ENCODE assay signal across 12 cellular contexts in the genomic region with DNA sequence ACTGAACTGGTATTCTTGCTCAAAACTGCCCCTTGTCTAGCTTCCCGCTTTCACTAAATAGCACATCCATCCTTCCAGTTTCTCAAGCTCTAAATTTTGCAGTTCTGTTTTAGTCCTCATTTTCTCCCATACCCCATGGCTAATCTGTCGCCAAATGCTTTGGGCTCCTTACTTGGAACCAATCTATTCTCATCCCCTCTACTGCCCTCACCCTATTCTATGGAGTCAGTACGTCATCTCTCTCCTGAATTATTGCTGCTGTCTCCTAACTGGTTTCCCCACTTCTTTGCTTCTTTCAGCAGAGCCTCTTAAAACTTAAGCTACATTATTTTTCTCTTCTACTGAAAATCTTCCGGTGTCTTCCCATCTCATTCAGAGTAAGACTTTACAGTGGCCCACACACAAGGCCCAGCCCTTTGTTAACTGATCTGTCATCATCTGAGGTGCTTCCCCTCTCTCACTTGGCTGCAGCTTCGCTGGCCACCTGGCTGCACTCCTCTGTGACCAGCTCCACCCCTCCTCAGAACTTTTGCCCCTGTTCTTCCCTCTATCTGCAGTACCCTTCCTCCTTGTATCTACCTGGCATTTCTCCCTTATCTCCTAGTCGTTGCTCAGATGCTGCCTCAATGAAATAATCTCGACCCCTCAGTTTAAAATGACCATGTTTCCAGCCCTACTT. TPM values are rescaled to one million over a fixed set of nuclear protein-coding genes. Genes with fewer than 3 reads are reported as not detected.
A peak's percentile ranks its signal among the peaks of the same experiment; 100 is the strongest.
DNase-seq lines count a peak whose midpoint lies in the region; ATAC-seq and TF ChIP-seq lines count a peak whose summit lies in the region.
"Had no signal": no experiment of that assay in that cellular context is flagged by ENCODE, and none has a peak within 500 bp of the region (broad histone marks: within the 10 kb centered on the region; RNA-seq: fewer than 3 reads in every experiment).

No MANE protein-coding gene starts in this region.

- DNase-seq in Right ventricle myocardium superior (no peak), NCI-H526 treated with DMSO at 0.1 percent for 48 hours (lab: John Stamatoyannopoulos, UW) (no peak)
- DNase-seq in natural killer cell treated with Interleukin-12 subunit alpha and Interleukin-12 subunit beta and Interleukin-15 and Interleukin-18, amount 100 ng/mL, for 72 hours (ENCODE audit: low spot score), result no peak
- DNase-seq in activated CD4-positive, alpha-beta T cell treated with anti-CD3 and anti-CD28 coated beads, Interleukin-2, amount 50 U/mL, for 4 hours, result no peak
- DNase-seq: activated naive CD8-positive, alpha-beta T cell treated with anti-CD3 and anti-CD28 coated beads, Interleukin-2, amount 50 U/mL, for 24 hours; NCI-H2081 treated with DMSO at 0.1 percent for 48 hours; transverse colon had no signal

- peak; percentile 82 for ATAC-seq in GM18499 (IDR thresholded peaks at IDR 0.05; ENCODE audit: insufficient read depth, unreplicated experiment)
- peak; percentile 94 for ATAC-seq in GM21423 (IDR thresholded peaks at IDR 0.05; ENCODE audit: unreplicated experiment)
- peak; percentile 87 for ATAC-seq in HG03039 (IDR thresholded peaks at IDR 0.05; ENCODE audit: unreplicated experiment)
- no peak for ATAC-seq in Right ventricle myocardium superior (ENCODE audit: poor library complexity)
- ATAC-seq in natural killer cell treated with Interleukin-12 subunit alpha and Interleukin-12 subunit beta and Interleukin-15 and Interleukin-18, amount 100 ng/mL, for 72 hours, result no peak
- ATAC-seq: activated naive CD8-positive, alpha-beta T cell treated with anti-CD3 and anti-CD28 coated beads, Interleukin-2, amount 50 U/mL, for 24 hours had no signal

- H3K4me3 Mint-ChIP-seq in brain, result peak overlapping the region in 1 of 5 experiments; percentile 3
- H3K4me3 Mint-ChIP-seq in natural killer cell treated with Interleukin-12 subunit alpha and Interleukin-12 subunit beta and Interleukin-15 and Interleukin-18, amount 100 ng/mL, for 72 hours, result no peak overlapping the region
- H3K4me3 Mint-ChIP-seq: activated naive CD8-positive, alpha-beta T cell treated with anti-CD3 and anti-CD28 coated beads, Interleukin-2, amount 50 U/mL, for 24 hours; CD14-positive monocyte had no signal

- H3K4me1 Mint-ChIP-seq in brain, result peaks cover 68% of the 10 kb centered on the region
- peaks cover 54 to 70% of the 10 kb centered on the region in 2 donors for H3K4me1 Mint-ChIP-seq in natural killer cell treated with Interleukin-12 subunit alpha and Interleukin-12 subunit beta and Interleukin-15 and Interleukin-18, amount 100 ng/mL, for 72 hours (ENCODE audit: low read depth in 2 of 2)

- intact Hi-C loops in Right ventricle myocardium superior (cut with DNase I), result no loop called here

- TF ChIP-seq CTCF in brain (conservative IDR thresholded peaks at IDR 0.05), result no peak

- peaks cover 62% of the 10 kb centered on the region for H3K36me3 Mint-ChIP-seq in brain
- peaks cover 12% of the 10 kb centered on the region for H3K36me3 Mint-ChIP-seq in natural killer cell treated with Interleukin-12 subunit alpha and Interleukin-12 subunit beta and Interleukin-15 and Interleukin-18, amount 100 ng/mL, for 72 hours

- H3K9me3 Mint-ChIP-seq in brain, result peaks cover 14 to 26% (median 15%) of the 10 kb centered on the region in 5 experiments
- no peaks in the 10 kb centered on the region for H3K9me3 Mint-ChIP-seq in natural killer cell treated with Interleukin-12 subunit alpha and Interleukin-12 subunit beta and Interleukin-15 and Interleukin-18, amount 100 ng/mL, for 72 hours
- H3K9me3 Mint-ChIP-seq: activated naive CD8-positive, alpha-beta T cell treated with anti-CD3 and anti-CD28 coated beads, Interleukin-2, amount 50 U/mL, for 24 hours had no signal

- H3K27me3 Mint-ChIP-seq in brain, result no peaks in the 10 kb centered on the region
- no peaks in the 10 kb centered on the region for H3K27me3 Mint-ChIP-seq in natural killer cell treated with Interleukin-12 subunit alpha and Interleukin-12 subunit beta and Interleukin-15 and Interleukin-18, amount 100 ng/mL, for 72 hours
- H3K27me3 Mint-ChIP-seq: activated naive CD8-positive, alpha-beta T cell treated with anti-CD3 and anti-CD28 coated beads, Interleukin-2, amount 50 U/mL, for 24 hours had no signal

- H3K27ac Mint-ChIP-seq in brain, result peak overlapping the region in 4 of 5 experiments; percentile 4 to 25 (median 19)
- peak overlapping the region in 1 of 2 donors; percentile 6 for H3K27ac Mint-ChIP-seq in natural killer cell treated with Interleukin-12 subunit alpha and Interleukin-12 subunit beta and Interleukin-15 and Interleukin-18, amount 100 ng/mL, for 72 hours
- H3K27ac Mint-ChIP-seq: activated naive CD8-positive, alpha-beta T cell treated with anti-CD3 and anti-CD28 coated beads, Interleukin-2, amount 50 U/mL, for 24 hours had no signal

RNA-seq across cellular contexts. Expression of a gene that starts 9.9 kb away (rescaled TPM):
- 34.6 TPM for polyA plus RNA-seq in brain (ENCODE audit: insufficient read depth, low read depth, low replicate concordance)
- total RNA-seq in Right ventricle myocardium superior, result 21.8 TPM
- total RNA-seq in natural killer cell treated with Interleukin-12 subunit alpha and Interleukin-12 subunit beta and Interleukin-15 and Interleukin-18, amount 100 ng/mL, for 72 hours, result 10 to 100 TPM; 49.3 to 52.1 TPM

Comparison
In these comparisons a context has a peak if more than half of its experiments do, and no peak if none do; other contexts are left out.
1. ATAC-seq: peak in GM18499 (single experiment), GM21423 (single experiment) and HG03039 (single experiment); none in Right ventricle myocardium superior (single experiment) and natural killer cell treated with Interleukin-12 subunit alpha and Interleukin-12 subunit beta and Interleukin-15 and Interleukin-18, amount 100 ng/mL, for 72 hours (0 of 2).